Comparison of ENCODE assay signal across 18 cellular contexts in genomic region chr2:47298739-47299138, GRCh38.
"Had no signal": no experiment of that assay in that cellular context is flagged by ENCODE, and none has a peak within 500 bp of the region (broad histone marks: within the 10 kb centered on the region; RNA-seq: fewer than 3 reads in every experiment).

No MANE protein-coding gene starts in this region.

- H3K27me3 ChIP-seq: ascending aorta, body of pancreas, MG63 had no signal

- H3K27ac ChIP-seq: ascending aorta, body of pancreas, PC-9 had no signal

- H3K9me3 Mint-ChIP-seq: central memory CD8-positive, alpha-beta T cell had no signal

- H3K36me3 ChIP-seq: ascending aorta, MG63 had no signal

- H3K4me1 ChIP-seq: ascending aorta, body of pancreas had no signal

- DNase-seq: activated CD4-positive, alpha-beta T cell treated with anti-CD3 and anti-CD28 coated beads for 4 hours; activated CD4-positive, alpha-beta T cell treated with anti-CD3 and anti-CD28 coated beads, Interleukin-2, amount 50 U/mL, for 4 hours; activated CD8-positive, alpha-beta memory T cell treated with anti-CD3 and anti-CD28 coated beads, Interleukin-2, amount 50 U/mL, for 48 hours; activated CD8-positive, alpha-beta T cell treated with anti-CD3 and anti-CD28 coated beads, Interleukin-2, amount 10 ng/mL, durations not matched to agents 7 days and 5 days; activated naive CD4-positive, alpha-beta T cell treated with anti-CD3 and anti-CD28 coated beads, Interleukin-2, amount 50 U/mL, for 16 hours; activated T-cell treated with anti-CD3 and anti-CD28 coated beads, Interleukin-2, amount 50 U/mL, for 1 hour; body of pancreas; MG63; NCI-H1105; NCI-H1436; NCI-H1694 treated with DMSO at 0.1 percent for 48 hours; NCI-H2029 treated with DMSO at 0.1 percent for 48 hours; NCI-H345; NCI-H510A treated with DMSO at 0.1 percent for 48 hours; SIG-M5 had no signal

- H3K9me3 ChIP-seq: ascending aorta, body of pancreas, MG63 had no signal

- H3K4me3 Mint-ChIP-seq: activated CD8-positive, alpha-beta T cell treated with anti-CD3 and anti-CD28 coated beads, Interleukin-2, amount 10 ng/mL, durations not matched to agents 7 days and 5 days; central memory CD8-positive, alpha-beta T cell had no signal

- H3K27ac Mint-ChIP-seq: activated CD8-positive, alpha-beta T cell treated with anti-CD3 and anti-CD28 coated beads, Interleukin-2, amount 10 ng/mL, durations not matched to agents 7 days and 5 days had no signal

- H3K4me3 ChIP-seq: ascending aorta, body of pancreas, MG63, PC-9 had no signal
